ENCODE assay signal across 20 cellular contexts in the genomic region with DNA sequence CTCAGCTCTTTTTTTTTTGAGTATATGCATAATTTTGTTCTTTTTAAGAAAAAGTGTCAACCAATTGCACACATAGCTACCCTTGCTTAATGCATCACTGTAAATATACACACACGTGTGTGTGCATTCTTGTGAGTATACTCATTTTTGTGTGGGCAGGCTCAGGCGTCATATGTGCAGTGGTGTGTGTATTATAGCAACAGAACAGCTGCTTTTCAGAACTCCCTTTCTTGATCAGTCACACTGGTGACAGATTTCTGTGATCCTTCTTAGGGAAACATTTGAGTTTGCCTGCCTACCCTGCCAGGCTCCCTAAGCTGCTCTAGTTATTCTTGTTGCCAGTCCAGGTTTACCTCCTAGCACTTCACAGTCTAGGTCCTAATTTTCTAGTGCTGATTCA.
"Had no signal": no experiment of that assay in that cellular context is flagged by ENCODE, and none has a peak within 500 bp of the region (broad histone marks: within the 10 kb centered on the region; RNA-seq: fewer than 3 reads in every experiment).

No MANE protein-coding gene starts in this region.

- H3K27ac ChIP-seq: body of pancreas, dorsolateral prefrontal cortex, epithelial cell of prostate, hepatocyte had no signal

- H3K9me3 ChIP-seq: body of pancreas, thyroid gland had no signal

- FAIRE-seq: colon had no signal

- H3K27me3 ChIP-seq: body of pancreas, dorsolateral prefrontal cortex, hepatocyte, thyroid gland had no signal

- H3K36me3 ChIP-seq: thyroid gland had no signal

- H3K4me3 ChIP-seq: body of pancreas, dorsolateral prefrontal cortex, hepatocyte, lung, thyroid gland had no signal

- H3K4me2 ChIP-seq: hepatocyte had no signal

- H2AFZ ChIP-seq: hepatocyte had no signal

- DNase-seq: activated CD4-positive, alpha-beta T cell treated with anti-CD3 and anti-CD28 coated beads, Interleukin-2, amount 10 ng/mL, durations not matched to agents 7 days and 5 days; activated CD8-positive, alpha-beta T cell treated with anti-CD3 and anti-CD28 coated beads, Interleukin-2, amount 10 ng/mL, durations not matched to agents 7 days and 5 days; activated naive CD4-positive, alpha-beta T cell treated with Interleukin-2 at 50 U/mL for 16 hours; activated naive CD8-positive, alpha-beta T cell treated with anti-CD3 and anti-CD28 coated beads, Interleukin-2, amount 10 ng/mL, durations not matched to agents 7 days and 5 days; activated T-cell treated with anti-CD3 and anti-CD28 coated beads, Interleukin-2, amount 50 U/mL, for 24 hours; amygdala; body of pancreas; caudate nucleus; dorsolateral prefrontal cortex; foreskin fibroblast; naive B cell; stimulated activated naive CD4-positive, alpha-beta T cell; T1000 had no signal

- ATAC-seq: activated CD4-positive, CD25-positive, alpha-beta regulatory T cell treated with anti-CD3 and anti-CD28 coated beads, Interleukin-2, amount 50 U/mL, for 24 hours; activated CD8-positive, alpha-beta T cell treated with anti-CD3 and anti-CD28 coated beads, Interleukin-2, amount 10 ng/mL, durations not matched to agents 7 days and 5 days; body of pancreas; sciatic nerve had no signal

- H3K4me1 ChIP-seq: body of pancreas had no signal

- H3K79me2 ChIP-seq: hepatocyte had no signal
